ENCODE assay signal across 16 cellular contexts in genomic region chr22:34354071-34354817, GRCh38.
DNase-seq lines count a peak whose midpoint lies in the region; ATAC-seq, FAIRE-seq and TF ChIP-seq lines count a peak whose summit lies in the region.
"Had no signal": no experiment of that assay in that cellular context is flagged by ENCODE, and none has a peak within 500 bp of the region (broad histone marks: within the 10 kb centered on the region; RNA-seq: fewer than 3 reads in every experiment).

No MANE protein-coding gene starts in this region.

- H3K4me2 ChIP-seq in GM23338, result no peak overlapping the region
- H3K4me2 ChIP-seq in H1 (ENCODE audit: insufficient read depth in 1 of 2, low read depth in 2 of 2, low read length in 2 of 2), result no peak overlapping the region
- H3K4me2 ChIP-seq: BLaER1 had no signal

- no peak overlapping the region for H3K56ac ChIP-seq in H1 (replicated peaks; ENCODE audit: insufficient read length, low read depth, low read length)

- H3K9me3 ChIP-seq in H1 (ENCODE audit: insufficient read depth in 2 of 2, low read depth in 1 of 2, low read length in 1 of 2), result 0 out of 4 replicates have a peak, but pooled peaks cover 0 to 2% of the 10 kb centered on the region in 2 experiments
- H3K9me3 ChIP-seq: BLaER1, Caco-2 had no signal

- H3K4me1 ChIP-seq in GM23338 (ENCODE audit: insufficient read depth) (no peaks in the 10 kb centered on the region), H1 (replicated peaks in 1 of 4; ENCODE audit: control insufficient read depth in 3 of 4, insufficient read depth in 4 of 4, low read length in 3 of 4) (no peaks in the 10 kb centered on the region)
- H3K4me1 ChIP-seq: BLaER1, Caco-2 had no signal

- no peak overlapping the region for H3K27ac ChIP-seq in GM23338 (ENCODE audit: low read depth)
- H3K27ac ChIP-seq in H1 (ENCODE audit: low read depth, low read length), result no peak overlapping the region
- H3K27ac ChIP-seq: BLaER1, C4-2B had no signal

- ATAC-seq in GM23338, result no peak
- ATAC-seq in activated T-cell treated with anti-CD3 and anti-CD28 coated beads, Interleukin-2, amount 50 U/mL, for 4 hours, result no peak
- ATAC-seq: CD8-positive, alpha-beta T cell had no signal

- no peak overlapping the region for H2BK12ac ChIP-seq in H1 (ENCODE audit: low read depth, low read length)

- no peak overlapping the region for H3K23ac ChIP-seq in H1 (ENCODE audit: insufficient read length)

- no peak overlapping the region for H3K18ac ChIP-seq in H1 (ENCODE audit: extremely low read depth, low read length)

- H3K4me1 Mint-ChIP-seq in GM23338, result peaks cover 2% of the 10 kb centered on the region; the same call in 2 of the 3 replicates
- H3K4me1 Mint-ChIP-seq in activated T-cell treated with anti-CD3 and anti-CD28 coated beads, Interleukin-2, amount 50 U/mL, for 4 hours (ENCODE audit: low read depth), result no peaks in the 10 kb centered on the region
- H3K4me1 Mint-ChIP-seq: B cell; CD4-positive, CD25-positive, alpha-beta regulatory T cell had no signal

- POLR2A ChIA-PET in H1 (lab: Charles Lee; ENCODE audit: partially characterized antibody), result no interaction called here

- H3K79me1 ChIP-seq in H1 (ENCODE audit: low read depth, low read length), result no peaks in the 10 kb centered on the region

- TF ChIP-seq RAD21 in H1 (IDR thresholded peaks at IDR 0.05 in 1 of 2, conservative IDR thresholded peaks at IDR 0.05 in 1 of 2; ENCODE audit: low read depth in 2 of 2, low read length in 2 of 2), result no peak

- H4K5ac ChIP-seq in H1 (ENCODE audit: insufficient read length, low read depth, low read length), result no peak overlapping the region

- H3K4me3 ChIP-seq in GM23338, result no peak overlapping the region
- no peak overlapping the region for H3K4me3 ChIP-seq in H1 (ENCODE audit: extremely low read depth in 1 of 4, insufficient read depth in 2 of 4, low read depth in 3 of 4, low read length in 4 of 4)
- H3K4me3 ChIP-seq: BLaER1 had no signal

- H4K91ac ChIP-seq in H1 (replicated peaks; ENCODE audit: insufficient read length, low read length), result no peak overlapping the region

- no peak overlapping the region for H2AK5ac ChIP-seq in H1 (ENCODE audit: low read depth, low read length)

- H3K36me3 Mint-ChIP-seq in GM23338 (ENCODE audit: low read depth), result peaks cover 3% of the 10 kb centered on the region; the same call in 2 of the 3 replicates
- peaks cover 1% of the 10 kb centered on the region for H3K36me3 Mint-ChIP-seq in activated T-cell treated with anti-CD3 and anti-CD28 coated beads, Interleukin-2, amount 50 U/mL, for 4 hours (ENCODE audit: insufficient read depth)
- H3K36me3 Mint-ChIP-seq: CD4-positive, CD25-positive, alpha-beta regulatory T cell; CD8-positive, alpha-beta T cell had no signal

- H3K14ac ChIP-seq in H1 (ENCODE audit: insufficient read length), result no peak overlapping the region

- H4K20me1 ChIP-seq in GM23338 (replicated peaks; ENCODE audit: insufficient read depth) (no peaks in the 10 kb centered on the region), H1 (replicated peaks in 1 of 2; ENCODE audit: control insufficient read depth in 1 of 2, insufficient read depth in 2 of 2, low read length in 2 of 2) (no peaks in the 10 kb centered on the region)
- H4K20me1 ChIP-seq: BLaER1 had no signal

- no peak overlapping the region; the same call in 1 of the 2 replicates for H4K8ac ChIP-seq in H1 (ENCODE audit: extremely low read depth, insufficient read depth, low read length)

- H3K27ac Mint-ChIP-seq in GM23338, result no peak overlapping the region
- H3K27ac Mint-ChIP-seq: B cell; CD4-positive, CD25-positive, alpha-beta regulatory T cell; CD8-positive, alpha-beta T cell had no signal

- peak overlapping the region; percentile 84 for H2AFZ ChIP-seq in GM23338
- 0 out of 2 replicates have a peak overlapping the region, but pooled peaks have one; percentile 45 for H2AFZ ChIP-seq in H1 (ENCODE audit: low read length)

- H3K4me3 Mint-ChIP-seq in GM23338, result no peak overlapping the region
- H3K4me3 Mint-ChIP-seq in activated T-cell treated with anti-CD3 and anti-CD28 coated beads, Interleukin-2, amount 50 U/mL, for 4 hours, result no peak overlapping the region
- H3K4me3 Mint-ChIP-seq: B cell; CD4-positive, CD25-positive, alpha-beta regulatory T cell; CD8-positive, alpha-beta T cell had no signal

- H3K27me3 Mint-ChIP-seq in GM23338 (ENCODE audit: insufficient read depth, low read depth, poor library complexity), result peaks cover 5% of the 10 kb centered on the region
- peaks cover 9% of the 10 kb centered on the region for H3K27me3 Mint-ChIP-seq in activated T-cell treated with anti-CD3 and anti-CD28 coated beads, Interleukin-2, amount 50 U/mL, for 4 hours (ENCODE audit: low read depth)
- H3K27me3 Mint-ChIP-seq: CD4-positive, CD25-positive, alpha-beta regulatory T cell had no signal

- TF ChIP-seq CTCF in GM23338 (conservative IDR thresholded peaks at IDR 0.05; ENCODE audit: low read depth in 2 of 2) (no peak), H1 (IDR thresholded peaks at IDR 0.05; ENCODE audit: control extremely low read depth in 1 of 3, insufficient read depth in 1 of 3, low read depth in 1 of 3, low read length in 3 of 3) (no peak)

- H3K36me3 ChIP-seq in GM23338 (ENCODE audit: insufficient read depth) (no peaks in the 10 kb centered on the region), H1 (ENCODE audit: control insufficient read depth in 2 of 4, insufficient read depth in 4 of 4, low read length in 3 of 4) (no peaks in the 10 kb centered on the region)
- H3K36me3 ChIP-seq: BLaER1 had no signal

- H3F3A ChIP-seq in GM23338 (replicated peaks; ENCODE audit: low read depth), result no peaks in the 10 kb centered on the region

- no peak overlapping the region for H2BK15ac ChIP-seq in H1 (ENCODE audit: low read length)

- no peak overlapping the region for H3K4ac ChIP-seq in H1 (replicated peaks; ENCODE audit: insufficient read length, low read depth, low read length)

- H2BK20ac ChIP-seq in H1 (ENCODE audit: low read length), result no peak overlapping the region

- no peak overlapping the region for H2BK5ac ChIP-seq in H1 (ENCODE audit: low read depth, low read length)

- no peaks in the 10 kb centered on the region; the same call in 1 of the 2 replicates for H3K23me2 ChIP-seq in H1 (ENCODE audit: low read depth, low read length)

- no peak for FAIRE-seq in H1 (lab: Jason Lieb, UNC)
- FAIRE-seq: GM12892 had no signal

- TF ChIP-seq EP300 in H1 (IDR thresholded peaks at IDR 0.05; ENCODE audit: borderline replicate concordance in 1 of 2, low read depth in 2 of 2, low read length in 2 of 2), result no peak

- H2BK120ac ChIP-seq in H1 (replicated peaks; ENCODE audit: low read depth, low read length), result no peak overlapping the region

- H3K79me2 ChIP-seq in GM23338 (replicated peaks; ENCODE audit: insufficient read depth) (no peaks in the 10 kb centered on the region), H1 (ENCODE audit: control insufficient read depth in 1 of 2, insufficient read depth in 2 of 2, low read length in 2 of 2) (no peaks in the 10 kb centered on the region)

- WGBS in H1 (ENCODE audit: extremely low coverage in 1 of 2, insufficient coverage in 1 of 2, insufficient read length in 1 of 2, insufficient replicate concordance in 2 of 2, low coverage in 1 of 2, low lambda C conversion rate in 2 of 2, missing lambda C conversion rate in 1 of 2), 2 experiments, result 90% methylated on average over 12 of the region's 12 CpGs; no CpG with 5 or more reads in 1 of the 2 experiments

- peaks cover 16% of the 10 kb centered on the region for H3K9me2 ChIP-seq in GM23338 (ENCODE audit: insufficient read depth)

- H3K27me3 ChIP-seq in GM23338 (ENCODE audit: insufficient read depth), result no peaks in the 10 kb centered on the region
- no peaks in the 10 kb centered on the region for H3K27me3 ChIP-seq in H1 (replicated peaks in 1 of 4; ENCODE audit: control insufficient read depth in 3 of 4, extremely low read depth in 1 of 4, insufficient read depth in 3 of 4, low read length in 3 of 4)
- H3K27me3 ChIP-seq: BLaER1 had no signal

- no peak for TF ChIP-seq POLR2A in H1 (IDR thresholded peaks at IDR 0.05; ENCODE audit: control extremely low read depth in 1 of 2, low read depth in 2 of 2, low read length in 2 of 2)

- peaks cover 58% of the 10 kb centered on the region for H3K9me3 Mint-ChIP-seq in GM23338
- H3K9me3 Mint-ChIP-seq in activated T-cell treated with anti-CD3 and anti-CD28 coated beads, Interleukin-2, amount 50 U/mL, for 4 hours, result peaks cover 9% of the 10 kb centered on the region

- H3K9ac ChIP-seq in H1 (replicated peaks in 1 of 4; ENCODE audit: extremely low read depth in 1 of 4, low read depth in 3 of 4, low read length in 3 of 4), result no peak overlapping the region
- H3K9ac ChIP-seq: BLaER1 had no signal

- peak; percentile 9 for DNase-seq in Ammon's horn (ENCODE audit: low spot score)
- peak; percentile 8 for DNase-seq in GM23338 (ENCODE audit: low spot score)
- DNase-seq in H1 (ENCODE audit: low read depth in 1 of 2, low spot score in 2 of 2), result no peak
- DNase-seq in superior temporal gyrus (ENCODE audit: extremely low spot score), result peak; percentile 26
- no peak for DNase-seq in NCI-H446 treated with DMSO at 0.1 percent for 48 hours (lab: John Stamatoyannopoulos, UW)
- no peak for DNase-seq in activated T-cell treated with anti-CD3 and anti-CD28 coated beads, Interleukin-2, amount 50 U/mL, for 4 hours
- DNase-seq: Caco-2; CD4-positive, CD25-positive, alpha-beta regulatory T cell; CD8-positive, alpha-beta T cell; DMS153; DND-41; HCEC 1CT had no signal

- CTCF ChIA-PET in H1 (lab: Charles Lee; ENCODE audit: partially characterized antibody), result no interaction called here

TF ChIP-seq in GM23338, 12 proteins besides CTCF, POLR2A, EP300 and RAD21 (continues in another document):
- TF ChIP-seq EZH2phosphoT487 (IDR thresholded peaks at IDR 0.05; ENCODE audit: unreplicated experiment) (no peak), NANOG (IDR thresholded peaks at IDR 0.05; ENCODE audit: borderline replicate concordance) (no peak), POLR2AphosphoS5 (IDR thresholded peaks at IDR 0.05; ENCODE audit: low read depth) (no peak), ZNF114 (CRISPR knock-in tag; IDR thresholded peaks at IDR 0.05) (no peak), ZNF331 (CRISPR knock-in tag; IDR thresholded peaks at IDR 0.05; ENCODE audit: low read depth) (no peak), STAT1 (IDR thresholded peaks at IDR 0.05; ENCODE audit: unreplicated experiment) (no peak)

TF ChIP-seq in H1, 55 proteins besides CTCF, POLR2A, EP300 and RAD21:
- TF ChIP-seq ASH2L (IDR thresholded peaks at IDR 0.05; ENCODE audit: low read length), result no peak
- peak; percentile 61; the same call in 1 of the 2 replicates for TF ChIP-seq MAFK (IDR thresholded peaks at IDR 0.05; ENCODE audit: low read depth, low read length)
- peak; percentile 89 for TF ChIP-seq BACH1 (IDR thresholded peaks at IDR 0.05; ENCODE audit: low read length)

Comparison
In these comparisons a context has a peak if more than half of its experiments do, and no peak if none do; other contexts are left out.
1. DNase-seq: peak in Ammon's horn (single experiment), GM23338 (single experiment) and superior temporal gyrus (single experiment); none in H1 (0 of 2), NCI-H446 treated with DMSO at 0.1 percent for 48 hours (single experiment) and activated T-cell treated with anti-CD3 and anti-CD28 coated beads, Interleukin-2, amount 50 U/mL, for 4 hours (single experiment).